9 cellular contexts compared by ENCODE assay signal in genomic region chr1:150627821-150628410, GRCh38. TPM values are rescaled to one million over a fixed set of nuclear protein-coding genes. Genes with fewer than 3 reads are reported as not detected.
DNase-seq lines count a peak whose midpoint lies in the region; ATAC-seq, FAIRE-seq and TF ChIP-seq lines count a peak whose summit lies in the region.
"Had no signal": no experiment of that assay in that cellular context is flagged by ENCODE, and none has a peak within 500 bp of the region (broad histone marks: within the 10 kb centered on the region; RNA-seq: fewer than 3 reads in every experiment).

No MANE protein-coding gene starts in this region.

- no peak for TF ChIP-seq POLR2A in ovary (IDR thresholded peaks at IDR 0.05)

- ATAC-seq in DND-41 (ENCODE audit: insufficient read depth, low read depth) (no peak), HG03108 (IDR thresholded peaks at IDR 0.05; ENCODE audit: unreplicated experiment) (no peak), HG03045 (IDR thresholded peaks at IDR 0.05; ENCODE audit: unreplicated experiment) (no peak)

- no peak overlapping the region for H2AFZ ChIP-seq in DND-41 (ENCODE audit: low read depth, low read length)
- no peak overlapping the region for H2AFZ ChIP-seq in MM.1S (ENCODE audit: low read length)

- H3K4me3 ChIP-seq in DND-41 (ENCODE audit: low read depth in 1 of 2, low read length in 2 of 2) = peak overlapping the region; percentile 67 to 74; a peak in 3 of 4 replicates
- peak overlapping the region; percentile 83 for H3K4me3 ChIP-seq in MM.1S (ENCODE audit: low read length)
- H3K4me3 ChIP-seq in ovary = peak overlapping the region; percentile 81

- no peak for DNase-seq in DND-41
- no peak for DNase-seq in MM.1S
- DNase-seq in epithelial cell of prostate (ENCODE audit: low read depth, low spot score) = no peak
- DNase-seq in ovary = no peak
- no peak for DNase-seq in D721Med (ENCODE audit: insufficient read length, low spot score)
- no peak for DNase-seq in NCI-H1105 treated with DMSO at 0.1 percent for 48 hours (lab: John Stamatoyannopoulos, UW)
- DNase-seq: activated effector memory CD4-positive, alpha-beta T cell treated with Interleukin-2 at 50 U/mL for 16 hours had no signal

- H3K36me3 ChIP-seq in DND-41 (ENCODE audit: insufficient read depth, low read length) (peaks cover 53% of the 10 kb centered on the region), MM.1S (replicated peaks; ENCODE audit: insufficient read depth, low read length) (peaks cover 17% of the 10 kb centered on the region), ovary (no peaks in the 10 kb centered on the region)

- intact Hi-C loops in ovary (cut with DNase I) = loop anchor here in 3 of 4 donors (5.0 to 10.0 kb wide), 3 partner anchors 66 to 344 kb away; partner anchors contain the start of gene CERS2 (in 1 of the 3)

- H3K27me3 ChIP-seq in DND-41 (ENCODE audit: insufficient read depth, low read length, poor library complexity) (no peaks in the 10 kb centered on the region), MM.1S (replicated peaks; ENCODE audit: insufficient read depth, low read length) (no peaks in the 10 kb centered on the region), ovary (no peaks in the 10 kb centered on the region)

- TF ChIP-seq CTCF in DND-41 (IDR thresholded peaks at IDR 0.05; ENCODE audit: borderline replicate concordance, extremely low read depth, low read length, poor library complexity, severe bottlenecking) = no peak
- TF ChIP-seq CTCF in MM.1S (IDR thresholded peaks at IDR 0.05; ENCODE audit: low read length) = no peak
- TF ChIP-seq CTCF in ovary (IDR thresholded peaks at IDR 0.05) = no peak
- no peak for TF ChIP-seq CTCF in D721Med (IDR thresholded peaks at IDR 0.05; ENCODE audit: insufficient read depth, missing control alignments)

- H3K4me1 ChIP-seq in DND-41 (ENCODE audit: insufficient read depth, low read length) (peaks cover 22% of the 10 kb centered on the region), MM.1S (ENCODE audit: low read length) (peaks cover 11% of the 10 kb centered on the region), ovary (ENCODE audit: insufficient read depth) (peaks cover 12% of the 10 kb centered on the region)

- TF ChIP-seq EP300 in ovary (IDR thresholded peaks at IDR 0.05) = no peak

- H3K9me2 ChIP-seq in MM.1S (replicated peaks; ENCODE audit: insufficient read depth, low read length) = no peaks in the 10 kb centered on the region

- no peak for FAIRE-seq in D721Med (lab: Jason Lieb, UNC)

- H3K79me2 ChIP-seq in DND-41 (ENCODE audit: insufficient read depth, low read length) = peaks cover 42% of the 10 kb centered on the region
- H3K79me2 ChIP-seq in MM.1S (ENCODE audit: low read length) = peaks cover 59% of the 10 kb centered on the region

- H3K4me2 ChIP-seq in DND-41 (ENCODE audit: insufficient read depth, low read length) (peak overlapping the region; percentile 75), MM.1S (ENCODE audit: low read depth, low read length) (peak overlapping the region; percentile 91)

- H3K27ac ChIP-seq in DND-41 (ENCODE audit: low read length) = peak overlapping the region; percentile 89
- H3K27ac ChIP-seq in MM.1S (ENCODE audit: low read length) = peak overlapping the region; percentile 86; the same call in 1 of the 2 replicates
- H3K27ac ChIP-seq in epithelial cell of prostate = peak overlapping the region; percentile 91
- H3K27ac ChIP-seq in ovary = no peak overlapping the region

- H3F3A ChIP-seq in MM.1S (ENCODE audit: insufficient read depth, low read length) = peaks cover 6% of the 10 kb centered on the region; the same call in 1 of the 2 replicates

- H3K9ac ChIP-seq in DND-41 (ENCODE audit: low read depth, low read length) (peak overlapping the region; percentile 64), MM.1S (ENCODE audit: low read length) (peak overlapping the region; percentile 91)

- peaks cover 13% of the 10 kb centered on the region; the same call in 1 of the 2 replicates for H4K20me1 ChIP-seq in DND-41 (ENCODE audit: insufficient read depth, low read length)
- no peaks in the 10 kb centered on the region for H4K20me1 ChIP-seq in MM.1S (ENCODE audit: insufficient read depth, low read length)

- H3K9me3 ChIP-seq in DND-41 (ENCODE audit: insufficient read depth, low read length, severe bottlenecking) (no peaks in the 10 kb centered on the region), MM.1S (replicated peaks; ENCODE audit: insufficient read depth, low read length) (no peaks in the 10 kb centered on the region), ovary (no peaks in the 10 kb centered on the region)

- WGBS in ovary, 3 donors = 79 to 80% (median 80%) methylated on average over 5 of the region's 5 CpGs

RNA-seq across cellular contexts. Expression of gene ENSA, which starts 1.5 kb away (rescaled TPM):
- total RNA-seq in ovary = 100 to 1,000 TPM; 134 to 196 (median 152) TPM
- 100 to 1,000 TPM; 111 to 193 TPM for polyA plus RNA-seq in ovary

RNA-seq across cellular contexts. Expression of gene MCL1, which starts 48.5 kb away (rescaled TPM):
- 100 to 1,000 TPM in 6 of 7 donors, 10 to 100 TPM in 1; 91.1 to 280 (median 145) TPM for total RNA-seq in ovary
- 100 to 1,000 TPM in 1 of 2 donors, 10 to 100 TPM in 1; 74.2 to 209 TPM for polyA plus RNA-seq in ovary

Comparison
In these comparisons a context has a peak if more than half of its experiments do, and no peak if none do; other contexts are left out.
1. H3K27ac ChIP-seq: peak in DND-41 (single experiment), MM.1S (single experiment) and epithelial cell of prostate (single experiment); none in ovary (0 of 2).
2. Peak in every context shown above with its lines, with median percentiles within 50 percentile points of each other: H3K4me3 ChIP-seq.